In the genomic region with DNA sequence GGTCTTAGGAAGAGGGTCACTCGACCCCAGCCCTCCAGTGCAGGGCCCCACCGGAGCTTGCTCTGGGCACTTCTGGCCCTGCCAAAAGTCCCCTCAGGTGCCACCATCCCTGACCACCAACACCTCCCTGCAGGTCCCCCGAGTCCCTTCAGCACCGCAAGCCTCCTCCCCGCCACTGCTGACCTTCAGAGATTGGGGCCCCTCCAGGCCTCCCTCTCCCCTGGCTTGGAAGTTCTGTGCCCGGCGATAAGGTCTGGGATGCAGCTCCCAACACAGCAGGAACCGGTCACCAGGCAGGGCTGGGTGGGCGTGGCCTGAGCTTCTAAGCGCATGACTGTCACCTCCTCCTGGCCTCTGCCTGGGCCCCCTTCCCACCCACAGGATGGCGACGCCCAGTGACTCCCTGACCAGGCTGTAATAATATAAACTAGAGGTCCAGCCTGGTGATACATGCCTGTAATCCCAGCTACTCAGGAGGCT, we compare ENCODE assay signal across 10 cellular contexts. TPM values are rescaled to one million over a fixed set of nuclear protein-coding genes. Genes with fewer than 3 reads are reported as not detected.
DNase-seq lines count a peak whose midpoint lies in the region; TF ChIP-seq lines count a peak whose summit lies in the region.
"Had no signal": no experiment of that assay in that cellular context is flagged by ENCODE, and none has a peak within 500 bp of the region (broad histone marks: within the 10 kb centered on the region; RNA-seq: fewer than 3 reads in every experiment).

No MANE protein-coding gene starts in this region.

- no peak overlapping the region for H3K27ac Mint-ChIP-seq in Calu3 (ENCODE audit: unreplicated experiment)

- peaks cover 16% of the 10 kb centered on the region for H3K79me1 ChIP-seq in trophoblast cell (ENCODE audit: low read length)

- H3K79me2 ChIP-seq in fibroblast of lung (ENCODE audit: control insufficient read depth, insufficient read depth, low read length): peaks cover 86% of the 10 kb centered on the region
- H3K79me2 ChIP-seq in trophoblast cell (ENCODE audit: control insufficient read depth, insufficient read depth, low read length, poor library complexity): peaks cover 15% of the 10 kb centered on the region

- no CpG with 5 or more reads among the region's 12 CpGs for WGBS in trophoblast cell (ENCODE audit: extremely low coverage, insufficient coverage, insufficient read length)

- no peak overlapping the region for H2BK5ac ChIP-seq in trophoblast cell (ENCODE audit: low read depth, low read length, poor library complexity)

- no peak for TF ChIP-seq CTCF in Calu3 (IDR thresholded peaks at IDR 0.05; ENCODE audit: unreplicated experiment)
- no peak for TF ChIP-seq CTCF in fibroblast of lung (conservative IDR thresholded peaks at IDR 0.05 in 1 of 2, IDR thresholded peaks at IDR 0.05 in 1 of 2; ENCODE audit: low read depth in 1 of 2, low read length in 2 of 2)

- no peaks in the 10 kb centered on the region for H3K27me3 ChIP-seq in fibroblast of lung (ENCODE audit: control insufficient read depth, insufficient read depth, low read length)
- H3K27me3 ChIP-seq in trophoblast cell (ENCODE audit: insufficient read depth, low read length): no peaks in the 10 kb centered on the region
- H3K27me3 ChIP-seq: pancreas, tibial nerve had no signal

- H3K36me3 Mint-ChIP-seq in Calu3 (ENCODE audit: insufficient read depth, unreplicated experiment): peaks cover 49% of the 10 kb centered on the region

- CTCF ChIA-PET in Calu3 (lab: Charles Lee): interaction anchor here (0.9 to 1.5 kb wide), 3 partner anchors 9 to 36 kb away, joined by 4 to 6 read pairs (median 4); no protein-coding TSS in a partner anchor

- H3K4ac ChIP-seq in trophoblast cell (ENCODE audit: low read depth, low read length): no peak overlapping the region

- no peak overlapping the region for H3K14ac ChIP-seq in trophoblast cell (ENCODE audit: low read length)

- H4K12ac ChIP-seq in trophoblast cell (ENCODE audit: low read depth, low read length): no peak overlapping the region

- H3K4me2 ChIP-seq in fibroblast of lung (ENCODE audit: extremely low read depth, insufficient read depth, low read length): peak overlapping the region; percentile 75
- peak overlapping the region; percentile 34 for H3K4me2 ChIP-seq in trophoblast cell (ENCODE audit: low read length)

- H3K9ac ChIP-seq in fibroblast of lung (ENCODE audit: insufficient read depth, low read length): peak overlapping the region; percentile 58
- no peak overlapping the region for H3K9ac ChIP-seq in trophoblast cell (ENCODE audit: low read length)

- H2BK12ac ChIP-seq in trophoblast cell (ENCODE audit: low read length): no peak overlapping the region

- no peaks in the 10 kb centered on the region for H3K27me3 Mint-ChIP-seq in Calu3 (ENCODE audit: unreplicated experiment)

- peaks cover 43% of the 10 kb centered on the region for H3K4me1 ChIP-seq in fibroblast of lung (ENCODE audit: control insufficient read depth, extremely low read depth, insufficient read depth, low read length)
- H3K4me1 ChIP-seq in trophoblast cell (ENCODE audit: control insufficient read depth in 1 of 2, insufficient read depth in 2 of 2, low read length in 2 of 2): peaks cover 53 to 62% of the 10 kb centered on the region in 2 experiments
- H3K4me1 ChIP-seq: pancreas had no signal

- peak overlapping the region; percentile 2 for H3K18ac ChIP-seq in trophoblast cell (ENCODE audit: low read length)

- H4K8ac ChIP-seq in trophoblast cell (ENCODE audit: low read depth, low read length): no peak overlapping the region

- H2AK5ac ChIP-seq in trophoblast cell (ENCODE audit: low read length): no peak overlapping the region

- no peak overlapping the region for H2AFZ ChIP-seq in fibroblast of lung (ENCODE audit: low read length)
- H2AFZ ChIP-seq in trophoblast cell (ENCODE audit: insufficient read depth, low read length, poor library complexity): no peak overlapping the region

- H3K27ac ChIP-seq in fibroblast of lung (ENCODE audit: insufficient read depth, low read length) (peak overlapping the region; percentile 89), trophoblast cell (ENCODE audit: low read depth, low read length) (peak overlapping the region; percentile 91)

- intact Hi-C loops in Calu3 (cut with micrococcal nuclease; ENCODE audit: unreplicated experiment): no loop called here

- H3K9me3 ChIP-seq in fibroblast of lung (ENCODE audit: control insufficient read depth, insufficient read depth, low read depth, low read length) (no peaks in the 10 kb centered on the region), trophoblast cell (ENCODE audit: insufficient read depth, low read depth, low read length) (no peaks in the 10 kb centered on the region)
- H3K9me3 ChIP-seq: pancreas, tibial nerve had no signal

- H4K20me1 ChIP-seq in fibroblast of lung (ENCODE audit: control insufficient read depth, extremely low read depth, insufficient read depth, low read length): no peaks in the 10 kb centered on the region

- H3K4me3 Mint-ChIP-seq in Calu3 (ENCODE audit: low read depth, unreplicated experiment): no peak overlapping the region

- H3K4me3 ChIP-seq in fibroblast of lung (replicated peaks in 1 of 4; ENCODE audit: control extremely low read depth in 1 of 4, insufficient read depth in 1 of 4, low read depth in 3 of 4, low read length in 4 of 4): peak overlapping the region; percentile 41 to 55 (median 44)
- no peak overlapping the region for H3K4me3 ChIP-seq in trophoblast cell (ENCODE audit: low read depth, low read length)
- H3K4me3 ChIP-seq: pancreas, tibial nerve had no signal

- no peak overlapping the region for H4K91ac ChIP-seq in trophoblast cell (ENCODE audit: low read depth, low read length)

- DNase-seq in Calu3 (peak; percentile 54), RPMI7951 (ENCODE audit: low read depth) (peak; percentile 70), fibroblast of lung (ENCODE audit: low read depth in 2 of 2) (peak; percentile 72 to 98), trophoblast cell (peak; percentile 61 to 69), SKM-1 treated with dmso at 0.1 percent for 144 hours (lab: John Stamatoyannopoulos, UW; ENCODE audit: unreplicated experiment) (no peak), putamen (ENCODE audit: low spot score) (no peak), NCI-H2171 treated with DMSO at 0.1 percent for 48 hours (lab: John Stamatoyannopoulos, UW) (no peak), NCI-H187 treated with DMSO at 0.1 percent for 48 hours (lab: John Stamatoyannopoulos, UW) (no peak)

- H3K23ac ChIP-seq in trophoblast cell (ENCODE audit: low read length): no peak overlapping the region

- H2BK120ac ChIP-seq in trophoblast cell (ENCODE audit: insufficient read depth, low read length, poor library complexity): no peak overlapping the region

- BruUV-seq in Calu3 (replicated peaks; lab: Mats Ljungman, UMichigan): no TSS peak

- H3K9me3 Mint-ChIP-seq in Calu3 (ENCODE audit: low read depth, unreplicated experiment): no peaks in the 10 kb centered on the region

- H3K4me1 Mint-ChIP-seq in Calu3 (ENCODE audit: low read depth, unreplicated experiment): peaks cover 47% of the 10 kb centered on the region

- H3K36me3 ChIP-seq in fibroblast of lung (ENCODE audit: control insufficient read depth, insufficient read depth, low read length) (peaks cover 3% of the 10 kb centered on the region), trophoblast cell (ENCODE audit: control insufficient read depth in 1 of 2, insufficient read depth in 2 of 2, low read length in 2 of 2) (peaks cover 0 to 2% of the 10 kb centered on the region in 2 experiments)
- H3K36me3 ChIP-seq: pancreas, tibial nerve had no signal

RNA-seq across cellular contexts. Expression of a gene that starts 11.2 kb away (rescaled TPM):
- 177 and 199 TPM in 2 replicates for total RNA-seq in Calu3 (2022)
- total RNA-seq in RPMI7951 (2014; rRNA removed; shearing (Covaris generic)): 76.4 and 91.5 TPM in 2 replicates
- total RNA-seq in fibroblast of lung: 135 and 313 TPM in 2 replicates
- polyA plus RNA-seq in fibroblast of lung: 94.5 and 126 TPM in 2 replicates
- 184 and 260 TPM in 2 replicates for polyA plus RNA-seq in fibroblast of lung (2012)
- 1,099 and 1,312 TPM in 2 replicates for polyA minus RNA-seq in fibroblast of lung (ENCODE audit: low replicate concordance)
- 77.3 and 84.7 TPM in 2 replicates for polyA plus RNA-seq in trophoblast cell (2013)

RNA-seq across cellular contexts. Expression of a gene that starts 29.7 kb away (rescaled TPM):
- total RNA-seq in Calu3 (2022) (74.8 and 82.5 TPM in 2 replicates), fibroblast of lung (0.77 and 3.6 TPM in 2 replicates)
- total RNA-seq in RPMI7951 (2014; rRNA removed; shearing (Covaris generic)): 32.2 and 35.2 TPM in 2 replicates
- 1.3 and 4.5 TPM in 2 replicates for polyA plus RNA-seq in fibroblast of lung
- 4.2 and 19.0 TPM in 2 replicates for polyA plus RNA-seq in fibroblast of lung (2012)
- 4.7 and 23.7 TPM in 2 replicates for polyA minus RNA-seq in fibroblast of lung (ENCODE audit: low replicate concordance)
- polyA plus RNA-seq in trophoblast cell (2013): 19.4 and 19.8 TPM in 2 replicates

RNA-seq across cellular contexts. Expression of a gene that starts 37.9 kb away (rescaled TPM):
- total RNA-seq in Calu3 (2022): 203 and 207 TPM in 2 replicates
- 122 and 184 TPM in 2 replicates for total RNA-seq in RPMI7951 (2014; rRNA removed; shearing (Covaris generic))
- 50.3 and 95.6 TPM in 2 replicates for total RNA-seq in fibroblast of lung
- 39.2 and 57.6 TPM in 2 replicates for polyA plus RNA-seq in fibroblast of lung
- 155 and 232 TPM in 2 replicates for polyA plus RNA-seq in fibroblast of lung (2012)
- 62.8 and 64.3 TPM in 2 replicates for polyA minus RNA-seq in fibroblast of lung (ENCODE audit: low replicate concordance)
- 95.8 and 96.2 TPM in 2 replicates for polyA plus RNA-seq in trophoblast cell (2013)

Comparison
In these comparisons a context has a peak if more than half of its experiments do, and no peak if none do; other contexts are left out.
1. DNase-seq: peak in Calu3 (single experiment), RPMI7951 (single experiment), fibroblast of lung (2 of 2) and trophoblast cell (2 of 2); none in SKM-1 treated with dmso at 0.1 percent for 144 hours (single experiment), putamen (single experiment), NCI-H2171 treated with DMSO at 0.1 percent for 48 hours (single experiment) and NCI-H187 treated with DMSO at 0.1 percent for 48 hours (single experiment).